8 cellular contexts compared by ENCODE assay signal in the genomic region with DNA sequence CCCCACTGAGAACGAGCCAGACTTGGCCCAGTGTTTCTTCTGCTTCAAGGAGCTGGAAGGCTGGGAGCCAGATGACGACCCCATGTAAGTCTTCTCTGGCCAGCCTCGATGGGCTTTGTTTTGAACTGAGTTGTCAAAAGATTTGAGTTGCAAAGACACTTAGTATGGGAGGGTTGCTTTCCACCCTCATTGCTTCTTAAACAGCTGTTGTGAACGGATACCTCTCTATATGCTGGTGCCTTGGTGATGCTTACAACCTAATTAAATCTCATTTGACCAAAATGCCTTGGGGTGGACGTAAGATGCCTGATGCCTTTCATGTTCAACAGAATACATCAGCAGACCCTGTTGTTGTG. TPM values are rescaled to one million over a fixed set of nuclear protein-coding genes. Genes with fewer than 3 reads are reported as not detected.
A peak's percentile ranks its signal among the peaks of the same experiment; 100 is the strongest.
DNase-seq lines count a peak whose midpoint lies in the region; ATAC-seq and TF ChIP-seq lines count a peak whose summit lies in the region.

No MANE protein-coding gene starts in this region.

- H3K4me1 ChIP-seq in GM23248 (ENCODE audit: insufficient read depth) (no peaks in the 10 kb centered on the region), Peyer's patch (peaks cover 0 to 12% (median 6%) of the 10 kb centered on the region in 4 donors), esophagus muscularis mucosa (peaks cover 5 to 13% (median 11%) of the 10 kb centered on the region in 4 donors), rectal smooth muscle tissue (ENCODE audit: control insufficient read depth, insufficient read depth, low read length) (no peaks in the 10 kb centered on the region), tibial artery (peaks cover 0 to 11% (median 5%) of the 10 kb centered on the region in 4 donors)

- H3K4me3 ChIP-seq in GM23248 (peak overlapping the region; percentile 83), Peyer's patch (peak overlapping the region; percentile 38 to 78 (median 56)), esophagus muscularis mucosa (peak overlapping the region; percentile 41 to 55 (median 47)), rectal smooth muscle tissue (ENCODE audit: low read length) (peak overlapping the region; percentile 59), tibial artery (peak overlapping the region in 1 of 2 donors; percentile 46)

- DNase-seq in GM23248 (no peak), Peyer's patch (no peak), esophagus muscularis mucosa (ENCODE audit: extremely low spot score) (no peak), tibial artery (no peak), amniotic stem cell (lab: John Stamatoyannopoulos, UW) (no peak)

- TF ChIP-seq POLR2A in Peyer's patch (IDR thresholded peaks at IDR 0.05): no peak
- TF ChIP-seq POLR2A in esophagus muscularis mucosa (IDR thresholded peaks at IDR 0.05; ENCODE audit: low read depth): no peak

- ATAC-seq in HG03039 (IDR thresholded peaks at IDR 0.05; ENCODE audit: unreplicated experiment) (no peak), GM18520 (IDR thresholded peaks at IDR 0.05; ENCODE audit: unreplicated experiment) (no peak)

- peaks cover 39% of the 10 kb centered on the region for H3K79me2 ChIP-seq in GM23248 (ENCODE audit: insufficient read depth)

- H3K9me3 ChIP-seq in GM23248 (ENCODE audit: low read depth): no peaks in the 10 kb centered on the region
- H3K9me3 ChIP-seq in Peyer's patch: no peaks in the 10 kb centered on the region
- H3K9me3 ChIP-seq in esophagus muscularis mucosa: no peaks in the 10 kb centered on the region
- H3K9me3 ChIP-seq in tibial artery: no peaks in the 10 kb centered on the region

- WGBS in GM23248 (ENCODE audit: low coverage in 1 of 2, low lambda C conversion rate in 2 of 2, missing lambda C conversion rate in 2 of 2), 2 experiments: 1 to 2% methylated on average over 5 of the region's 5 CpGs
- WGBS in esophagus muscularis mucosa: 16% methylated on average over 5 of the region's 5 CpGs

- H3K9ac ChIP-seq in GM23248 (peak overlapping the region; percentile 83), rectal smooth muscle tissue (ENCODE audit: low read length) (no peak overlapping the region)

- peak overlapping the region; percentile 9; the same call in 1 of the 2 replicates for H3K27ac ChIP-seq in GM23248
- peak overlapping the region in 2 of 4 donors; percentile 1 to 49 for H3K27ac ChIP-seq in Peyer's patch
- no peak overlapping the region for H3K27ac ChIP-seq in esophagus muscularis mucosa (replicated peaks in 1 of 4)
- no peak overlapping the region for H3K27ac ChIP-seq in rectal smooth muscle tissue (ENCODE audit: low read depth, low read length)
- H3K27ac ChIP-seq in tibial artery: no peak overlapping the region

- intact Hi-C loops in esophagus muscularis mucosa (cut with DNase I): no loop called here
- intact Hi-C loops in tibial artery (cut with DNase I; ENCODE audit: low total_unique reads): no loop called here

- H3K9me2 ChIP-seq in GM23248 (ENCODE audit: insufficient read depth): no peaks in the 10 kb centered on the region

- no peaks in the 10 kb centered on the region for H3K36me3 ChIP-seq in GM23248 (ENCODE audit: low read depth)
- no peaks in the 10 kb centered on the region for H3K36me3 ChIP-seq in Peyer's patch
- no peaks in the 10 kb centered on the region for H3K36me3 ChIP-seq in esophagus muscularis mucosa
- H3K36me3 ChIP-seq in rectal smooth muscle tissue (ENCODE audit: control insufficient read depth, insufficient read depth, low read length): no peaks in the 10 kb centered on the region
- H3K36me3 ChIP-seq in tibial artery: no peaks in the 10 kb centered on the region

- peak overlapping the region; percentile 95 for H2AFZ ChIP-seq in GM23248

- no peaks in the 10 kb centered on the region for H3K27me3 ChIP-seq in GM23248 (replicated peaks; ENCODE audit: insufficient read depth)
- no peaks in the 10 kb centered on the region for H3K27me3 ChIP-seq in Peyer's patch
- no peaks in the 10 kb centered on the region for H3K27me3 ChIP-seq in esophagus muscularis mucosa
- H3K27me3 ChIP-seq in rectal smooth muscle tissue (ENCODE audit: control insufficient read depth, insufficient read depth, low read length): no peaks in the 10 kb centered on the region
- peaks cover 0 to 5% of the 10 kb centered on the region in 2 donors for H3K27me3 ChIP-seq in tibial artery

- peak overlapping the region; percentile 88 for H3K4me2 ChIP-seq in GM23248 (ENCODE audit: unreplicated experiment)

- no peaks in the 10 kb centered on the region for H4K20me1 ChIP-seq in GM23248 (ENCODE audit: insufficient read depth)

- in situ Hi-C loops in GM23248 (cut with MboI): no loop called here

- no peaks in the 10 kb centered on the region for H3F3A ChIP-seq in GM23248 (ENCODE audit: insufficient read depth)

- no peak for TF ChIP-seq EP300 in esophagus muscularis mucosa (IDR thresholded peaks at IDR 0.05)

- TF ChIP-seq CTCF in Peyer's patch (IDR thresholded peaks at IDR 0.05) (no peak), esophagus muscularis mucosa (IDR thresholded peaks at IDR 0.05) (no peak), tibial artery (IDR thresholded peaks at IDR 0.05) (no peak)

RNA-seq across cellular contexts. Expression of a gene that starts 0.6 kb away (rescaled TPM):
- total RNA-seq in GM23248 (2014; rRNA removed; shearing (Covaris generic)): 30.9 and 32.5 TPM in 2 replicates
- polyA plus RNA-seq in GM23248 (2016; fragmentation: Nextera tagmentation; extraction: Ambion mirVana): 42.3 and 44.4 TPM in 2 replicates
- total RNA-seq in Peyer's patch: 1 to 10 TPM; 2.4 to 6.5 (median 5.7) TPM
- 1 to 10 TPM in 1 of 4 donors, under 1 TPM in 2, not detected in 1; under 0.01 to 2.0 (median 0.13) TPM for total RNA-seq in esophagus muscularis mucosa

RNA-seq across cellular contexts. Expression of a gene that starts 16.7 kb away (rescaled TPM):
- not detected in 2 replicates for total RNA-seq in GM23248 (2014; rRNA removed; shearing (Covaris generic))
- polyA plus RNA-seq in GM23248 (2016; fragmentation: Nextera tagmentation; extraction: Ambion mirVana): not detected in 2 replicates
- not detected for total RNA-seq in Peyer's patch
- total RNA-seq in esophagus muscularis mucosa: not detected

RNA-seq across cellular contexts. Expression of a gene that starts 27.5 kb away (rescaled TPM):
- 20.4 and 22.9 TPM in 2 replicates for total RNA-seq in GM23248 (2014; rRNA removed; shearing (Covaris generic))
- polyA plus RNA-seq in GM23248 (2016; fragmentation: Nextera tagmentation; extraction: Ambion mirVana): 22.2 and 24.1 TPM in 2 replicates
- total RNA-seq in Peyer's patch (10 to 100 TPM; 28.2 to 98.2 (median 51.7) TPM), esophagus muscularis mucosa (10 to 100 TPM; 15.7 to 44.3 (median 25.4) TPM)

RNA-seq across cellular contexts. Expression of a gene that starts 27.8 kb away (rescaled TPM):
- total RNA-seq in GM23248 (2014; rRNA removed; shearing (Covaris generic)): 58.6 and 84.5 TPM in 2 replicates
- polyA plus RNA-seq in GM23248 (2016; fragmentation: Nextera tagmentation; extraction: Ambion mirVana): 79.4 and 83.5 TPM in 2 replicates
- total RNA-seq in Peyer's patch (10 to 100 TPM in 2 of 4 donors, 1 to 10 TPM in 2; 6.2 to 46.2 (median 10.1) TPM), esophagus muscularis mucosa (10 to 100 TPM in 2 of 4 donors, 1 to 10 TPM in 2; 7.9 to 22.1 (median 14.5) TPM)

RNA-seq across cellular contexts. Expression of a gene that starts 46.3 kb away (rescaled TPM):
- total RNA-seq in GM23248 (2014; rRNA removed; shearing (Covaris generic)): 6.2 and 15.4 TPM in 2 replicates
- polyA plus RNA-seq in GM23248 (2016; fragmentation: Nextera tagmentation; extraction: Ambion mirVana): 19.3 and 19.9 TPM in 2 replicates
- total RNA-seq in Peyer's patch: 10 to 100 TPM; 51.2 to 87.2 (median 77.3) TPM
- total RNA-seq in esophagus muscularis mucosa: 100 to 1,000 TPM in 2 of 4 donors, 10 to 100 TPM in 2; 63.1 to 164 (median 124) TPM
